20 cellular contexts compared by ENCODE assay signal in genomic region chr17:9925457-9925856, GRCh38. TPM values are rescaled to one million over a fixed set of nuclear protein-coding genes. Genes with fewer than 3 reads are reported as not detected.
"Had no signal": no experiment of that assay in that cellular context is flagged by ENCODE, and none has a peak within 500 bp of the region (broad histone marks: within the 10 kb centered on the region; RNA-seq: fewer than 3 reads in every experiment).

No MANE protein-coding gene starts in this region.

- DNase-seq: activated CD4-positive, alpha-beta memory T cell treated with anti-CD3 and anti-CD28 coated beads for 36 hours; activated CD4-positive, alpha-beta T cell treated with anti-CD3 and anti-CD28 coated beads for 4 hours; activated naive CD8-positive, alpha-beta T cell treated with anti-CD3 and anti-CD28 coated beads for 36 hours; activated T-cell treated with anti-CD3 and anti-CD28 coated beads for 4 hours; effector CD4-positive, alpha-beta T cell; heart right ventricle; stimulated activated CD4-positive, alpha-beta T cell treated with anti-CD3 and anti-CD28 coated beads, Interleukin-12 subunit alpha, Interleukin-12 subunit beta, amount 100 ng/mL, for 4 hours; stimulated activated CD4-positive, alpha-beta T cell treated with anti-CD3 and anti-CD28 coated beads, Interleukin-1b, Interleukin-23, amount 100 ng/mL, for 48 hours; stimulated activated CD8-positive, alpha-beta memory T cell treated with anti-CD3 and anti-CD28 coated beads, Interleukin-4, amount 100 ng/mL, for 48 hours; stimulated activated naive CD4-positive, alpha-beta T cell treated with Interleukin-2 at 50 U/mL for 16 hours; transverse colon had no signal

- H3K36me3 Mint-ChIP-seq: activated CD4-positive, alpha-beta memory T cell treated with anti-CD3 and anti-CD28 coated beads for 36 hours; activated naive CD8-positive, alpha-beta T cell treated with anti-CD3 and anti-CD28 coated beads for 36 hours had no signal

- H3K27ac Mint-ChIP-seq: activated B cell treated with CpG ODN at 0.5 μM for 24 hours; activated CD4-positive, alpha-beta memory T cell treated with anti-CD3 and anti-CD28 coated beads for 36 hours; activated naive CD8-positive, alpha-beta T cell treated with anti-CD3 and anti-CD28 coated beads for 36 hours; activated T-helper 1 cell treated with anti-CD3 and anti-CD28 coated beads, Interleukin-12 subunit alpha, Interleukin-12 subunit beta, Interleukin-2, Interleukin-4 antibody, amounts not matched to agents 30 ng/mL and 10 ng/mL and 1 ng/mL, durations not matched to agents 14 hours and 24 hours and 36 hours; progenitor cell of endocrine pancreas; T-helper 2 cell treated with Interferon-gamma antibody and Interleukin-4, amounts not matched to agents 5 μg/mL and 100 μg/mL, for 36 hours had no signal

- H3K4me3 ChIP-seq: body of pancreas, coronary artery, heart right ventricle, SK-N-MC, transverse colon had no signal

- H3K4me3 Mint-ChIP-seq: activated B cell treated with CpG ODN at 0.5 μM for 24 hours; activated CD4-positive, alpha-beta memory T cell treated with anti-CD3 and anti-CD28 coated beads for 36 hours; activated naive CD8-positive, alpha-beta T cell treated with anti-CD3 and anti-CD28 coated beads for 36 hours; activated T-helper 1 cell treated with anti-CD3 and anti-CD28 coated beads, Interleukin-12 subunit alpha, Interleukin-12 subunit beta, Interleukin-2, Interleukin-4 antibody, amounts not matched to agents 30 ng/mL and 10 ng/mL and 1 ng/mL, durations not matched to agents 14 hours and 24 hours and 36 hours; central memory CD8-positive, alpha-beta T cell; nephron; T-helper 2 cell treated with Interferon-gamma antibody and Interleukin-4, amounts not matched to agents 5 μg/mL and 100 μg/mL, for 36 hours had no signal

- H3K9me3 Mint-ChIP-seq: activated B cell treated with CpG ODN at 0.5 μM for 24 hours; activated CD4-positive, alpha-beta memory T cell treated with anti-CD3 and anti-CD28 coated beads for 36 hours; activated naive CD8-positive, alpha-beta T cell treated with anti-CD3 and anti-CD28 coated beads for 36 hours; activated T-helper 1 cell treated with anti-CD3 and anti-CD28 coated beads, Interleukin-12 subunit alpha, Interleukin-12 subunit beta, Interleukin-2, Interleukin-4 antibody, amounts not matched to agents 30 ng/mL and 10 ng/mL and 1 ng/mL, durations not matched to agents 14 hours and 24 hours and 36 hours; central memory CD8-positive, alpha-beta T cell; nephron; T-helper 2 cell treated with Interferon-gamma antibody and Interleukin-4, amounts not matched to agents 5 μg/mL and 100 μg/mL, for 36 hours had no signal

- H3K27me3 Mint-ChIP-seq: activated B cell treated with CpG ODN at 0.5 μM for 24 hours; activated CD4-positive, alpha-beta memory T cell treated with anti-CD3 and anti-CD28 coated beads for 36 hours; activated naive CD8-positive, alpha-beta T cell treated with anti-CD3 and anti-CD28 coated beads for 36 hours; central memory CD8-positive, alpha-beta T cell had no signal

RNA-seq across cellular contexts. Expression of gene RCVRN, which starts 20.4 kb away (rescaled TPM):
- total RNA-seq: activated CD4-positive, alpha-beta memory T cell treated with anti-CD3 and anti-CD28 coated beads for 36 hours; activated naive CD8-positive, alpha-beta T cell treated with anti-CD3 and anti-CD28 coated beads for 36 hours; activated T-helper 1 cell treated with anti-CD3 and anti-CD28 coated beads, Interleukin-12 subunit alpha, Interleukin-12 subunit beta, Interleukin-2, Interleukin-4 antibody, amounts not matched to agents 30 ng/mL and 10 ng/mL and 1 ng/mL, durations not matched to agents 14 hours and 24 hours and 36 hours; body of pancreas; progenitor cell of endocrine pancreas; transverse colon had no signal
